In the genomic region with DNA sequence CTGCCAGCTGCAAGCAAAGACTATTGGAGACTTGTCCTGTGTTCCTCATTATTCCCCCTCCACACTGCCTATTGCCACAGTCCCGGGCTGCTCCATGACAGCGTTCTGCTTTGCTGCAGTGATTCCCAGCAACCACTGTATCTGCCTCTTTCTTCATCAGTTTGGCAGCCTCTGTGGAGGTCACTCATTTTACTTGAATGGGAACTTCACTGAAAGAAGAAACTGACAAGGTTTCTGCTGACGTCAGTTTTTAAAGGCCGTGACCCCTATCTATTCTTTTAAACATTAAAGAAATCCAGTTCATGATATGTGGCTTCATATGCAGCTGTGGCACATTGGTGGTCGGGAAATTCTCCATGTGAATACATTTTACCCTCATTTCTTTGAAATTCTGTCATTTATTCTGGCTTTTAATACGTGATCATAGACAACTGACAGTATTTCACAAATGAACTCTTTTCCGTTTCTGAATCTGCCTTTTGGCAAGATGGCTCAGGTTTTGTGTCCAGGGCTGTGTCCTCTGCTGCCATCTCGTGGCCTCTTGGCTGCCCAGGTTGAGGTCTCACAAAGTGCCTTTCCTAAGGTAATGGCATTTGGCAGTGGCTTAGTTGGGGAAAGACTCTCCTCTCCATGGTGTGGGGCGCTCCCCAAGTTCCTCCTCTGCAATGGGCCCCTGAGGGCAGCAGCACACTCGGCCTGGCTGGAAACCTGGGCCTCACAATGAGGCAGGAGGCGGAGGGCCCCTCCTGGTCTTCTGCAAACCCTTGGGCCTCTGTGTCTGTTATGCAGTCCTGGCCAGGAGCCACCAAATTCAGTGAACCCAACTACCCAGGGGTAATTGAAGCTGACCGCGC, we compare ENCODE assay signal across 8 cellular contexts. TPM values are rescaled to one million over a fixed set of nuclear protein-coding genes. Genes with fewer than 3 reads are reported as not detected.
DNase-seq lines count a peak whose midpoint lies in the region; ATAC-seq, FAIRE-seq and TF ChIP-seq lines count a peak whose summit lies in the region.

No MANE protein-coding gene starts in this region.

- peak; percentile 79 to 86 for TF ChIP-seq RAD21 in H1 (IDR thresholded peaks at IDR 0.05 in 1 of 2, conservative IDR thresholded peaks at IDR 0.05 in 1 of 2; ENCODE audit: low read depth in 2 of 2, low read length in 2 of 2)

- peak overlapping the region; percentile 62; the same call in 1 of the 2 replicates for H3K18ac ChIP-seq in H1 (ENCODE audit: extremely low read depth, low read length)

- H3K4me2 ChIP-seq in H1 (ENCODE audit: insufficient read depth in 1 of 2, low read depth in 2 of 2, low read length in 2 of 2), result peak overlapping the region in 1 of 2 experiments; percentile 12; a peak in 1 of 4 replicates

- no peak overlapping the region for H3K27ac ChIP-seq in H1 (ENCODE audit: low read depth, low read length)

- ATAC-seq in activated CD8-positive, alpha-beta memory T cell treated with anti-CD3 and anti-CD28 coated beads, Interleukin-2, amount 10 ng/mL, durations not matched to agents 7 days and 5 days, result no peak

- no peaks in the 10 kb centered on the region for H3K27me3 Mint-ChIP-seq in activated CD8-positive, alpha-beta memory T cell treated with anti-CD3 and anti-CD28 coated beads, Interleukin-2, amount 10 ng/mL, durations not matched to agents 7 days and 5 days
- H3K27me3 Mint-ChIP-seq in mesothelial cell of epicardium (ENCODE audit: low read depth), result no peaks in the 10 kb centered on the region

- H3K23ac ChIP-seq in H1 (ENCODE audit: insufficient read length), result no peak overlapping the region

- no peak for TF ChIP-seq EP300 in H1 (IDR thresholded peaks at IDR 0.05; ENCODE audit: borderline replicate concordance in 1 of 2, low read depth in 2 of 2, low read length in 2 of 2)

- CTCF ChIA-PET in BJ (lab: Yijun Ruan, JAX), result interaction anchor here (0.7 to 14.7 kb wide), 13 partner anchors 12 to 102 kb away, joined by 3 to 233 read pairs (median 5); a partner anchor contains a TSS
- CTCF ChIA-PET in activated CD8-positive, alpha-beta memory T cell treated with anti-CD3 and anti-CD28 coated beads, Interleukin-2, amount 10 ng/mL, durations not matched to agents 7 days and 5 days (lab: Charles Lee), result interaction anchor here (6.7 to 12.5 kb wide), 3 partner anchors 16 to 93 kb away, joined by 109 to 339 read pairs (median 147); no protein-coding TSS in a partner anchor
- CTCF ChIA-PET in H1 (lab: Charles Lee; ENCODE audit: partially characterized antibody), result interaction anchor here (0.7 to 11.0 kb wide), 14 partner anchors 11 to 146 kb away, joined by 3 to 239 read pairs (median 6); a partner anchor contains a TSS

- TF ChIP-seq CTCF in BJ (IDR thresholded peaks at IDR 0.05; ENCODE audit: insufficient read depth, low read depth, low read length), result peak; percentile 97
- TF ChIP-seq CTCF in H1 (IDR thresholded peaks at IDR 0.05; ENCODE audit: control extremely low read depth in 1 of 3, insufficient read depth in 1 of 3, low read depth in 1 of 3, low read length in 3 of 3), result peak; percentile 88 to 97 (median 92)
- TF ChIP-seq CTCF in mesothelial cell of epicardium (IDR thresholded peaks at IDR 0.05; ENCODE audit: unreplicated experiment), result peak; percentile 70

- no peak overlapping the region for H3K9ac ChIP-seq in H1 (replicated peaks in 1 of 4; ENCODE audit: extremely low read depth in 1 of 4, low read depth in 3 of 4, low read length in 3 of 4)

- H4K8ac ChIP-seq in H1 (ENCODE audit: extremely low read depth, insufficient read depth, low read length), result 0 out of 2 replicates have a peak overlapping the region, but pooled peaks have one; percentile 31

- no peak overlapping the region for H3K27ac Mint-ChIP-seq in activated CD8-positive, alpha-beta memory T cell treated with anti-CD3 and anti-CD28 coated beads, Interleukin-2, amount 10 ng/mL, durations not matched to agents 7 days and 5 days
- peak overlapping the region; percentile 64 for H3K27ac Mint-ChIP-seq in mesothelial cell of epicardium

- no peak overlapping the region for H4K91ac ChIP-seq in H1 (replicated peaks; ENCODE audit: insufficient read length, low read length)

- 47% methylated on average over 13 of the region's 13 CpGs; no CpG with 5 or more reads in 1 of the 2 experiments for WGBS in H1 (ENCODE audit: extremely low coverage in 1 of 2, insufficient coverage in 1 of 2, insufficient read length in 1 of 2, insufficient replicate concordance in 2 of 2, low coverage in 1 of 2, low lambda C conversion rate in 2 of 2, missing lambda C conversion rate in 1 of 2), 2 experiments

- no peak overlapping the region for H2BK5ac ChIP-seq in H1 (ENCODE audit: low read depth, low read length)

- H3K14ac ChIP-seq in H1 (ENCODE audit: insufficient read length), result no peak overlapping the region

- H3K4me1 ChIP-seq in H1 (replicated peaks in 1 of 4; ENCODE audit: control insufficient read depth in 3 of 4, insufficient read depth in 4 of 4, low read length in 3 of 4), result peaks cover 1 to 24% (median 11%) of the 10 kb centered on the region in 4 experiments; a peak in 5 of 7 replicates

- H3K36me3 ChIP-seq in BJ (ENCODE audit: control insufficient read depth, insufficient read depth, low read length) (no peaks in the 10 kb centered on the region), H1 (ENCODE audit: control insufficient read depth in 2 of 4, insufficient read depth in 4 of 4, low read length in 3 of 4) (no peaks in the 10 kb centered on the region)

- H4K20me1 ChIP-seq in H1 (replicated peaks in 1 of 2; ENCODE audit: control insufficient read depth in 1 of 2, insufficient read depth in 2 of 2, low read length in 2 of 2), result no peaks in the 10 kb centered on the region

- no peak for FAIRE-seq in H1 (lab: Jason Lieb, UNC)

- no peak for DNase-seq in BJ (ENCODE audit: low read depth)
- peak; percentile 72 for DNase-seq in HK-2 (ENCODE audit: unreplicated experiment)
- peak; percentile 82 for DNase-seq in NCI-H82 (lab: John Stamatoyannopoulos, UW)
- DNase-seq in activated CD8-positive, alpha-beta memory T cell treated with anti-CD3 and anti-CD28 coated beads, Interleukin-2, amount 10 ng/mL, durations not matched to agents 7 days and 5 days, result peak; percentile 85
- peak; percentile 70 to 88 for DNase-seq in H1 (ENCODE audit: low read depth in 1 of 2, low spot score in 2 of 2)
- peak in 1 of 2 experiments; percentile 82 for DNase-seq in mesothelial cell of epicardium (ENCODE audit: low spot score in 2 of 2, unreplicated experiment in 2 of 2)
- peak; percentile 34 for DNase-seq in stimulated activated CD8-positive, alpha-beta memory T cell treated with anti-CD3 and anti-CD28 coated beads, Interleukin-15, amount 100 ng/mL, for 24 hours (ENCODE audit: low read depth)
- DNase-seq in 8988T, result no peak

- POLR2A ChIA-PET in BJ (lab: Charles Lee), result no interaction called here
- POLR2A ChIA-PET in H1 (lab: Charles Lee; ENCODE audit: partially characterized antibody), result interaction anchor here (1.1 to 7.2 kb wide), 4 partner anchors 10 to 36 kb away, joined by 5 to 64 read pairs (median 11); a partner anchor contains a TSS

- no peak overlapping the region for H4K5ac ChIP-seq in H1 (ENCODE audit: insufficient read length, low read depth, low read length)

- peaks cover 7% of the 10 kb centered on the region for H3K23me2 ChIP-seq in H1 (ENCODE audit: low read depth, low read length)

- peak overlapping the region; percentile 19; the same call in 1 of the 2 replicates for H2BK12ac ChIP-seq in H1 (ENCODE audit: low read depth, low read length)

- peaks cover 52% of the 10 kb centered on the region for H3K4me1 Mint-ChIP-seq in activated CD8-positive, alpha-beta memory T cell treated with anti-CD3 and anti-CD28 coated beads, Interleukin-2, amount 10 ng/mL, durations not matched to agents 7 days and 5 days
- peaks cover 54% of the 10 kb centered on the region for H3K4me1 Mint-ChIP-seq in mesothelial cell of epicardium

- 0 out of 3 replicates have a peak, but pooled peaks of 1 of the 2 experiments have one; percentile 25 for TF ChIP-seq POLR2A in H1 (IDR thresholded peaks at IDR 0.05; ENCODE audit: control extremely low read depth in 1 of 2, low read depth in 2 of 2, low read length in 2 of 2)

- no peak overlapping the region for H3K4ac ChIP-seq in H1 (replicated peaks; ENCODE audit: insufficient read length, low read depth, low read length)

- no peaks in the 10 kb centered on the region for H3K79me1 ChIP-seq in H1 (ENCODE audit: low read depth, low read length)

- no peak overlapping the region; the same call in 1 of the 2 replicates for H2BK20ac ChIP-seq in H1 (ENCODE audit: low read length)

- H3K4me3 Mint-ChIP-seq in activated CD8-positive, alpha-beta memory T cell treated with anti-CD3 and anti-CD28 coated beads, Interleukin-2, amount 10 ng/mL, durations not matched to agents 7 days and 5 days, result no peak overlapping the region
- H3K4me3 Mint-ChIP-seq in mesothelial cell of epicardium, result peak overlapping the region; percentile 14

- H3K9me3 Mint-ChIP-seq in activated CD8-positive, alpha-beta memory T cell treated with anti-CD3 and anti-CD28 coated beads, Interleukin-2, amount 10 ng/mL, durations not matched to agents 7 days and 5 days (ENCODE audit: low read depth), result no peaks in the 10 kb centered on the region
- no peaks in the 10 kb centered on the region for H3K9me3 Mint-ChIP-seq in mesothelial cell of epicardium

- no peak overlapping the region; the same call in 1 of the 2 replicates for H2BK15ac ChIP-seq in H1 (ENCODE audit: low read length)

- H2BK120ac ChIP-seq in H1 (replicated peaks; ENCODE audit: low read depth, low read length), result no peak overlapping the region

- H3K56ac ChIP-seq in H1 (replicated peaks; ENCODE audit: insufficient read length, low read depth, low read length), result no peak overlapping the region

- no peak overlapping the region for H3K4me3 ChIP-seq in BJ (ENCODE audit: low read depth, low read length)
- no peak overlapping the region; a peak in 1 of 8 replicates for H3K4me3 ChIP-seq in H1 (ENCODE audit: extremely low read depth in 1 of 4, insufficient read depth in 2 of 4, low read depth in 3 of 4, low read length in 4 of 4)

- H2AK5ac ChIP-seq in H1 (ENCODE audit: low read depth, low read length), result no peak overlapping the region

- H3K79me2 ChIP-seq in H1 (ENCODE audit: control insufficient read depth in 1 of 2, insufficient read depth in 2 of 2, low read length in 2 of 2), result peaks cover 0 to 6% of the 10 kb centered on the region in 2 experiments; a peak in 1 of 4 replicates

- no peaks in the 10 kb centered on the region for H3K9me3 ChIP-seq in H1 (ENCODE audit: insufficient read depth in 2 of 2, low read depth in 1 of 2, low read length in 1 of 2)

- H3K27me3 ChIP-seq in BJ (ENCODE audit: control insufficient read depth, insufficient read depth, low read length) (no peaks in the 10 kb centered on the region), H1 (replicated peaks in 1 of 4; ENCODE audit: control insufficient read depth in 3 of 4, extremely low read depth in 1 of 4, insufficient read depth in 3 of 4, low read length in 3 of 4) (no peaks in the 10 kb centered on the region)

- H2AFZ ChIP-seq in H1 (ENCODE audit: low read length), result peak overlapping the region; percentile 64; the same call in 1 of the 2 replicates

- H3K36me3 Mint-ChIP-seq in activated CD8-positive, alpha-beta memory T cell treated with anti-CD3 and anti-CD28 coated beads, Interleukin-2, amount 10 ng/mL, durations not matched to agents 7 days and 5 days, result peaks cover 2% of the 10 kb centered on the region
- no peaks in the 10 kb centered on the region for H3K36me3 Mint-ChIP-seq in mesothelial cell of epicardium

RNA-seq across cellular contexts. Expression of a gene that starts 5.9 kb away (rescaled TPM):
- 0.55 and 0.75 TPM in 2 replicates for polyA plus RNA-seq in BJ (2011; rRNA removed)
- polyA minus RNA-seq in BJ (2011; rRNA and poly(A)+ RNA removed), result 0.14 TPM in 1 of 2 replicates, not detected in the other
- total RNA-seq in activated CD8-positive, alpha-beta memory T cell treated with anti-CD3 and anti-CD28 coated beads, Interleukin-2, amount 10 ng/mL, durations not matched to agents 7 days and 5 days, result not detected
- total RNA-seq in H1 (2021; fragmentation: NEBNext Ultra II Directional; extraction: Animal tissue kit (Norgen Biotek cat#: 25700)), result 1.3 and 1.9 TPM in 2 replicates
- polyA plus RNA-seq in H1 (2011; rRNA removed), result 1.9 and 2.2 TPM in 2 replicates
- polyA plus RNA-seq in H1 (2011; cell fraction: cytosol; rRNA removed), result 2.2 TPM
- polyA plus RNA-seq in H1 (2011; cell fraction: nucleus; rRNA removed), result 3.2 TPM
- 1.9 to 3.0 TPM (median 2.2 TPM) in 4 replicates for polyA plus RNA-seq in H1 (2012, experiment 1 of 2)
- polyA plus RNA-seq in H1 (2012, experiment 2 of 2), result 1.8 TPM
- 1.6 TPM for polyA plus RNA-seq in H1 (2013, experiment 1 of 2)
- polyA plus RNA-seq in H1 (2013, experiment 2 of 2), result 1.5 TPM
- 0.85 and 2.2 TPM in 2 replicates for polyA minus RNA-seq in H1 (2011; rRNA and poly(A)+ RNA removed)
- 2.5 TPM for polyA minus RNA-seq in H1 (2011; cell fraction: cytosol; rRNA and poly(A)+ RNA removed)
- polyA minus RNA-seq in H1 (2011; cell fraction: nucleus; rRNA and poly(A)+ RNA removed), result 2.1 TPM
- total RNA-seq in mesothelial cell of epicardium, result 1.3 to 1.9 TPM (median 1.6 TPM) in 3 replicates

RNA-seq across cellular contexts. Expression of a gene that starts 8.3 kb away (rescaled TPM):
- polyA plus RNA-seq in BJ (2011; rRNA removed) (10.5 and 12.2 TPM in 2 replicates), H1 (2011; rRNA removed) (160 and 310 TPM in 2 replicates)
- polyA minus RNA-seq in BJ (2011; rRNA and poly(A)+ RNA removed), result 3.9 and 6.1 TPM in 2 replicates
- total RNA-seq in activated CD8-positive, alpha-beta memory T cell treated with anti-CD3 and anti-CD28 coated beads, Interleukin-2, amount 10 ng/mL, durations not matched to agents 7 days and 5 days, result 1 to 10 TPM; 5.8 to 5.9 TPM
- 108 and 113 TPM in 2 replicates for total RNA-seq in H1 (2021; fragmentation: NEBNext Ultra II Directional; extraction: Animal tissue kit (Norgen Biotek cat#: 25700))
- 158 TPM for polyA plus RNA-seq in H1 (2011; cell fraction: cytosol; rRNA removed)
- polyA plus RNA-seq in H1 (2011; cell fraction: nucleus; rRNA removed), result 334 TPM
- polyA plus RNA-seq in H1 (2012, experiment 1 of 2), result 67.0 to 90.6 TPM (median 84.5 TPM) in 4 replicates
- 82.6 TPM for polyA plus RNA-seq in H1 (2012, experiment 2 of 2)
- polyA plus RNA-seq in H1 (2013, experiment 1 of 2), result 76.2 TPM
- polyA plus RNA-seq in H1 (2013, experiment 2 of 2), result 67.2 TPM
- polyA minus RNA-seq in H1 (2011; rRNA and poly(A)+ RNA removed), result 26.2 and 43.7 TPM in 2 replicates
- 73.0 TPM for polyA minus RNA-seq in H1 (2011; cell fraction: cytosol; rRNA and poly(A)+ RNA removed)
- 124 TPM for polyA minus RNA-seq in H1 (2011; cell fraction: nucleus; rRNA and poly(A)+ RNA removed)
- total RNA-seq in mesothelial cell of epicardium, result 73.3 to 79.3 TPM (median 75.2 TPM) in 3 replicates

RNA-seq across cellular contexts. Expression of a gene that starts 36.6 kb away (rescaled TPM):
- polyA plus RNA-seq in BJ (2011; rRNA removed) (40.4 and 62.7 TPM in 2 replicates), H1 (2011; rRNA removed) (99.6 and 101 TPM in 2 replicates)
- polyA minus RNA-seq in BJ (2011; rRNA and poly(A)+ RNA removed), result 38.1 and 59.2 TPM in 2 replicates
- under 1 TPM in 1 of 2 experiments, not detected in 1; 0.09 TPM for total RNA-seq in activated CD8-positive, alpha-beta memory T cell treated with anti-CD3 and anti-CD28 coated beads, Interleukin-2, amount 10 ng/mL, durations not matched to agents 7 days and 5 days
- total RNA-seq in H1 (2021; fragmentation: NEBNext Ultra II Directional; extraction: Animal tissue kit (Norgen Biotek cat#: 25700)), result 49.5 and 53.1 TPM in 2 replicates
- 59.7 TPM for polyA plus RNA-seq in H1 (2011; cell fraction: cytosol; rRNA removed)
- 228 TPM for polyA plus RNA-seq in H1 (2011; cell fraction: nucleus; rRNA removed)
- polyA plus RNA-seq in H1 (2012, experiment 1 of 2), result 38.9 to 57.5 TPM (median 53.8 TPM) in 4 replicates
- polyA plus RNA-seq in H1 (2012, experiment 2 of 2), result 42.3 TPM
- 27.6 TPM for polyA plus RNA-seq in H1 (2013, experiment 1 of 2)
- 24.6 TPM for polyA plus RNA-seq in H1 (2013, experiment 2 of 2)
- 61.6 and 73.8 TPM in 2 replicates for polyA minus RNA-seq in H1 (2011; rRNA and poly(A)+ RNA removed)
- polyA minus RNA-seq in H1 (2011; cell fraction: cytosol; rRNA and poly(A)+ RNA removed), result 34.4 TPM
- polyA minus RNA-seq in H1 (2011; cell fraction: nucleus; rRNA and poly(A)+ RNA removed), result 54.1 TPM
- total RNA-seq in mesothelial cell of epicardium, result 83.2 to 96.2 TPM (median 83.5 TPM) in 3 replicates

RNA-seq across cellular contexts. Expression of a gene that starts 49.1 kb away (rescaled TPM):
- polyA plus RNA-seq in BJ (2011; rRNA removed) (not detected in 2 replicates), H1 (2011; rRNA removed) (not detected in 2 replicates)
- polyA minus RNA-seq in BJ (2011; rRNA and poly(A)+ RNA removed), result not detected in 2 replicates
- total RNA-seq in activated CD8-positive, alpha-beta memory T cell treated with anti-CD3 and anti-CD28 coated beads, Interleukin-2, amount 10 ng/mL, durations not matched to agents 7 days and 5 days, result not detected
- total RNA-seq in H1 (2021; fragmentation: NEBNext Ultra II Directional; extraction: Animal tissue kit (Norgen Biotek cat#: 25700)), result not detected in 2 replicates
- not detected for polyA plus RNA-seq in H1 (2011; cell fraction: cytosol; rRNA removed)
- not detected for polyA plus RNA-seq in H1 (2011; cell fraction: nucleus; rRNA removed)
- not detected in 4 replicates for polyA plus RNA-seq in H1 (2012, experiment 1 of 2)
- not detected for polyA plus RNA-seq in H1 (2012, experiment 2 of 2)
- not detected for polyA plus RNA-seq in H1 (2013, experiment 1 of 2)
- polyA plus RNA-seq in H1 (2013, experiment 2 of 2), result not detected
- polyA minus RNA-seq in H1 (2011; rRNA and poly(A)+ RNA removed), result not detected in 2 replicates
- polyA minus RNA-seq in H1 (2011; cell fraction: cytosol; rRNA and poly(A)+ RNA removed), result not detected
- polyA minus RNA-seq in H1 (2011; cell fraction: nucleus; rRNA and poly(A)+ RNA removed), result not detected
- not detected in 3 replicates for total RNA-seq in mesothelial cell of epicardium

RNA-seq across cellular contexts. Expression of a gene that starts 49.1 kb away (rescaled TPM):
- polyA plus RNA-seq in BJ (2011; rRNA removed) (not detected in 2 replicates), H1 (2011; rRNA removed) (not detected in 2 replicates)
- not detected in 2 replicates for polyA minus RNA-seq in BJ (2011; rRNA and poly(A)+ RNA removed)
- not detected for total RNA-seq in activated CD8-positive, alpha-beta memory T cell treated with anti-CD3 and anti-CD28 coated beads, Interleukin-2, amount 10 ng/mL, durations not matched to agents 7 days and 5 days
- total RNA-seq in H1 (2021; fragmentation: NEBNext Ultra II Directional; extraction: Animal tissue kit (Norgen Biotek cat#: 25700)), result not detected in 2 replicates
- polyA plus RNA-seq in H1 (2011; cell fraction: cytosol; rRNA removed), result not detected
- not detected for polyA plus RNA-seq in H1 (2011; cell fraction: nucleus; rRNA removed)
- polyA plus RNA-seq in H1 (2012, experiment 1 of 2), result not detected in 4 replicates
- not detected for polyA plus RNA-seq in H1 (2012, experiment 2 of 2)
- polyA plus RNA-seq in H1 (2013, experiment 1 of 2), result not detected
- polyA plus RNA-seq in H1 (2013, experiment 2 of 2), result not detected
- not detected in 2 replicates for polyA minus RNA-seq in H1 (2011; rRNA and poly(A)+ RNA removed)
- not detected for polyA minus RNA-seq in H1 (2011; cell fraction: cytosol; rRNA and poly(A)+ RNA removed)
- polyA minus RNA-seq in H1 (2011; cell fraction: nucleus; rRNA and poly(A)+ RNA removed), result not detected
- total RNA-seq in mesothelial cell of epicardium, result not detected in 3 replicates

Comparison
In these comparisons a context has a peak if more than half of its experiments do, and no peak if none do; other contexts are left out.
1. DNase-seq: peak in HK-2 (single experiment), NCI-H82 (single experiment), activated CD8-positive, alpha-beta memory T cell treated with anti-CD3 and anti-CD28 coated beads, Interleukin-2, amount 10 ng/mL, durations not matched to agents 7 days and 5 days (single experiment), H1 (2 of 2) and stimulated activated CD8-positive, alpha-beta memory T cell treated with anti-CD3 and anti-CD28 coated beads, Interleukin-15, amount 100 ng/mL, for 24 hours (single experiment); none in BJ (single experiment) and 8988T (single experiment).
2. RNA of a gene that starts 8.3 kb away (total RNA-seq): 108 to 113 TPM in H1 and 73.3 to 79.3 TPM in mesothelial cell of epicardium; 5.8 to 5.9 TPM in activated CD8-positive, alpha-beta memory T cell treated with anti-CD3 and anti-CD28 coated beads, Interleukin-2, amount 10 ng/mL, durations not matched to agents 7 days and 5 days; every median in the first group is over 10 times any median in the second.
3. RNA of a gene that starts 36.6 kb away (total RNA-seq): 83.2 to 96.2 TPM in mesothelial cell of epicardium and 49.5 to 53.1 TPM in H1; 0.09 TPM in activated CD8-positive, alpha-beta memory T cell treated with anti-CD3 and anti-CD28 coated beads, Interleukin-2, amount 10 ng/mL, durations not matched to agents 7 days and 5 days; every median in the first group is over 10 times any median in the second.
4. Peak in every context shown above with its lines, with median percentiles within 50 percentile points of each other: CTCF ChIP-seq.